ENCODE assay signal across 28 cellular contexts in genomic region chr11:29008481-29008880, GRCh38.
"Had no signal": no experiment of that assay in that cellular context is flagged by ENCODE, and none has a peak within 500 bp of the region (broad histone marks: within the 10 kb centered on the region; RNA-seq: fewer than 3 reads in every experiment).

No MANE protein-coding gene starts in this region.

- DNase-seq: activated CD4-positive, alpha-beta memory T cell treated with anti-CD3 and anti-CD28 coated beads, Interleukin-2, amount 10 ng/mL, durations not matched to agents 7 days and 5 days; activated CD4-positive, alpha-beta T cell treated with anti-CD3 and anti-CD28 coated beads for 36 hours; activated CD4-positive, alpha-beta T cell treated with anti-CD3 and anti-CD28 coated beads, Interleukin-2, amount 10 ng/mL, durations not matched to agents 7 days and 5 days; activated CD4-positive, alpha-beta T cell treated with anti-CD3 and anti-CD28 coated beads, Interleukin-2, amount 50 U/mL, for 4 hours; activated CD4-positive, CD25-positive, alpha-beta regulatory T cell; activated CD4-positive, CD25-positive, alpha-beta regulatory T cell treated with anti-CD3 and anti-CD28 coated beads, Interleukin-2, amount 50 U/mL, for 72 hours; activated CD8-positive, alpha-beta memory T cell treated with anti-CD3 and anti-CD28 coated beads, Interleukin-2, amount 50 U/mL, for 48 hours; activated effector memory CD4-positive, alpha-beta T cell treated with Interleukin-2 at 50 U/mL for 16 hours; activated gamma-delta T cell treated with Interleukin-2 at 50 U/mL for 16 hours; activated naive CD4-positive, alpha-beta T cell treated with anti-CD3 and anti-CD28 coated beads, Interleukin-2, amount 50 U/mL, for 16 hours; activated naive CD4-positive, alpha-beta T cell treated with Interleukin-2 at 50 U/mL for 16 hours; activated T-cell treated with anti-CD3 and anti-CD28 coated beads for 4 hours; activated T-cell treated with anti-CD3 and anti-CD28 coated beads, Interleukin-2, amount 50 U/mL, for 24 hours; amniotic stem cell; anterior cingulate cortex; brain microvascular endothelial cell; effector CD4-positive, alpha-beta T cell; effector memory CD8-positive, alpha-beta T cell; esophagus squamous epithelium; foreskin melanocyte; T-helper 2 cell had no signal

- H3K4me3 ChIP-seq: coronary artery, esophagus squamous epithelium, gastroesophageal sphincter had no signal

- H3K27me3 ChIP-seq: brain microvascular endothelial cell, esophagus squamous epithelium, gastroesophageal sphincter had no signal

- H3K36me3 Mint-ChIP-seq: activated naive CD8-positive, alpha-beta T cell had no signal

- H3K4me1 Mint-ChIP-seq: activated CD4-positive, alpha-beta memory T cell treated with anti-CD3 and anti-CD28 coated beads, Interleukin-2, amount 10 ng/mL, durations not matched to agents 7 days and 5 days; activated CD4-positive, alpha-beta T cell treated with anti-CD3 and anti-CD28 coated beads for 36 hours; activated CD4-positive, alpha-beta T cell treated with anti-CD3 and anti-CD28 coated beads, Interleukin-2, amount 10 ng/mL, durations not matched to agents 7 days and 5 days; activated T-helper 17 cell treated with anti-CD3 and anti-CD28 coated beads, Interleukin-2, amount 50 U/mL, for 72 hours; central memory CD8-positive, alpha-beta T cell had no signal

- ATAC-seq: activated CD4-positive, alpha-beta T cell treated with anti-CD3 and anti-CD28 coated beads for 36 hours; activated T-helper 17 cell treated with anti-CD3 and anti-CD28 coated beads, Interleukin-2, amount 50 U/mL, for 72 hours; effector memory CD8-positive, alpha-beta T cell; gastroesophageal sphincter had no signal

- H3K27me3 Mint-ChIP-seq: activated CD4-positive, alpha-beta memory T cell treated with anti-CD3 and anti-CD28 coated beads, Interleukin-2, amount 10 ng/mL, durations not matched to agents 7 days and 5 days; activated CD4-positive, alpha-beta T cell treated with anti-CD3 and anti-CD28 coated beads for 36 hours; activated CD4-positive, alpha-beta T cell treated with anti-CD3 and anti-CD28 coated beads, Interleukin-2, amount 10 ng/mL, durations not matched to agents 7 days and 5 days; activated naive CD8-positive, alpha-beta T cell; activated T-cell treated with anti-CD3 and anti-CD28 coated beads, Interleukin-2, amount 50 U/mL, for 24 hours; activated T-helper 17 cell treated with anti-CD3 and anti-CD28 coated beads, Interleukin-2, amount 50 U/mL, for 72 hours; central memory CD8-positive, alpha-beta T cell; dendritic cell treated with granulocyte-macrophage colony-stimulating factor and Interleukin-4, amounts not matched to agents 40 ng/mL and 50 ng/mL, for 4 days; effector memory CD8-positive, alpha-beta T cell had no signal

- H3K4me1 ChIP-seq: esophagus squamous epithelium, gastroesophageal sphincter had no signal

- H3K27ac Mint-ChIP-seq: activated CD4-positive, alpha-beta memory T cell treated with anti-CD3 and anti-CD28 coated beads, Interleukin-2, amount 10 ng/mL, durations not matched to agents 7 days and 5 days; activated CD4-positive, alpha-beta T cell treated with anti-CD3 and anti-CD28 coated beads for 36 hours; activated CD4-positive, alpha-beta T cell treated with anti-CD3 and anti-CD28 coated beads, Interleukin-2, amount 10 ng/mL, durations not matched to agents 7 days and 5 days; activated naive CD8-positive, alpha-beta T cell; activated T-cell treated with anti-CD3 and anti-CD28 coated beads, Interleukin-2, amount 50 U/mL, for 24 hours; activated T-helper 17 cell treated with anti-CD3 and anti-CD28 coated beads, Interleukin-2, amount 50 U/mL, for 72 hours; dendritic cell treated with granulocyte-macrophage colony-stimulating factor and Interleukin-4, amounts not matched to agents 40 ng/mL and 50 ng/mL, for 4 days; effector memory CD8-positive, alpha-beta T cell had no signal

- H3K4me3 Mint-ChIP-seq: activated CD4-positive, alpha-beta memory T cell treated with anti-CD3 and anti-CD28 coated beads, Interleukin-2, amount 10 ng/mL, durations not matched to agents 7 days and 5 days; activated CD4-positive, alpha-beta T cell treated with anti-CD3 and anti-CD28 coated beads for 36 hours; activated CD4-positive, alpha-beta T cell treated with anti-CD3 and anti-CD28 coated beads, Interleukin-2, amount 10 ng/mL, durations not matched to agents 7 days and 5 days; activated naive CD8-positive, alpha-beta T cell; activated T-cell treated with anti-CD3 and anti-CD28 coated beads, Interleukin-2, amount 50 U/mL, for 24 hours; activated T-helper 17 cell treated with anti-CD3 and anti-CD28 coated beads, Interleukin-2, amount 50 U/mL, for 72 hours; central memory CD8-positive, alpha-beta T cell; dendritic cell treated with granulocyte-macrophage colony-stimulating factor and Interleukin-4, amounts not matched to agents 40 ng/mL and 50 ng/mL, for 4 days; effector memory CD8-positive, alpha-beta T cell had no signal

- H3K36me3 ChIP-seq: brain microvascular endothelial cell, esophagus squamous epithelium, gastroesophageal sphincter had no signal

- H3K9me3 ChIP-seq: esophagus squamous epithelium, gastroesophageal sphincter had no signal

- H3K27ac ChIP-seq: brain microvascular endothelial cell, coronary artery, epithelial cell of prostate, esophagus squamous epithelium, gastroesophageal sphincter had no signal
